10 cellular contexts compared by ENCODE assay signal in genomic region chr1:161447040-161447756, GRCh38. TPM values are rescaled to one million over a fixed set of nuclear protein-coding genes. Genes with fewer than 3 reads are reported as not detected.
DNase-seq lines count a peak whose midpoint lies in the region; ATAC-seq and TF ChIP-seq lines count a peak whose summit lies in the region.
"Not testable (repeated sequence)": the region's sequence is repeated elsewhere in the genome, so short reads cannot be mapped to it uniquely, and the experiment has no call there.
"Had no signal": no experiment of that assay in that cellular context is flagged by ENCODE, and none has a peak within 500 bp of the region (broad histone marks: within the 10 kb centered on the region; RNA-seq: fewer than 3 reads in every experiment).

No MANE protein-coding gene starts in this region.

- intact Hi-C loops in mammary epithelial cell (cut with micrococcal nuclease) = not testable (repeated sequence)

- TF ChIP-seq CTCF in mammary epithelial cell (conservative IDR thresholded peaks at IDR 0.05 in 1 of 2, IDR thresholded peaks at IDR 0.05 in 1 of 2; ENCODE audit: extremely low read depth in 1 of 2, insufficient read depth in 1 of 2, low read depth in 1 of 2, low read length in 2 of 2); lung (IDR thresholded peaks at IDR 0.05; ENCODE audit: control extremely low read depth, extremely low read depth): not testable (repeated sequence)

- H3K27me3 Mint-ChIP-seq in T-cell = peaks cover 4 to 11% of the 10 kb centered on the region in 2 donors

- WGBS in mammary epithelial cell (ENCODE audit: low coverage, missing lambda C conversion rate) = no CpG with 5 or more reads among the region's 79 CpGs
- no CpG with 5 or more reads among the region's 79 CpGs for WGBS in lung, 2 donors

- ATAC-seq in GM19328 (IDR thresholded peaks at IDR 0.05; ENCODE audit: unreplicated experiment) (peak; percentile 38), GM21619 (IDR thresholded peaks at IDR 0.05; ENCODE audit: unreplicated experiment) (peak; percentile 58), HG02870 (IDR thresholded peaks at IDR 0.05; ENCODE audit: unreplicated experiment) (peak; percentile 55), HG03354 (IDR thresholded peaks at IDR 0.05; ENCODE audit: poor library complexity, severe bottlenecking, unreplicated experiment) (peak; percentile 56), T-cell (replicated peaks in 1 of 4) (peak in 3 of 4 experiments; percentile 15 to 17 (median 15)), lung (ENCODE audit: insufficient read depth, low FRiP score) (peak; percentile 70)

- H3K9me3 ChIP-seq in mammary epithelial cell (replicated peaks; ENCODE audit: insufficient read depth, low read length); lung (ENCODE audit: control insufficient read depth in 2 of 2, insufficient read depth in 1 of 2, low read length in 1 of 2): not testable (repeated sequence)

- H4K20me1 ChIP-seq in mammary epithelial cell (ENCODE audit: insufficient read depth, low read length) = not testable (repeated sequence)

- H3K9ac ChIP-seq in mammary epithelial cell (ENCODE audit: insufficient read depth, low read length) = not testable (repeated sequence)

- not testable (repeated sequence) for DNase-seq in T-cell; mammary epithelial cell; lung (ENCODE audit: low spot score)

- POLR2A ChIA-PET in T-cell (lab: Charles Lee) = not testable (repeated sequence)

- H3K27me3 ChIP-seq in mammary epithelial cell (ENCODE audit: insufficient read depth, low read length); lung (ENCODE audit: control insufficient read depth, insufficient read depth): not testable (repeated sequence)

- H2AFZ ChIP-seq in mammary epithelial cell (ENCODE audit: low read depth, low read length) = not testable (repeated sequence)

- not testable (repeated sequence) for H3K36me3 ChIP-seq in mammary epithelial cell (ENCODE audit: insufficient read depth, low read length); lung (ENCODE audit: control insufficient read depth in 2 of 2, insufficient read depth in 2 of 2, low read length in 2 of 2)

- not testable (repeated sequence) for H3K27ac ChIP-seq in mammary epithelial cell (ENCODE audit: insufficient read depth, low read depth, low read length); lung (ENCODE audit: low read depth in 1 of 2, low read length in 1 of 2)

- H3K4me3 ChIP-seq in mammary epithelial cell (replicated peaks in 1 of 3; ENCODE audit: insufficient read depth in 1 of 3, low read depth in 2 of 3, low read length in 3 of 3); lung: not testable (repeated sequence)

- TSS peak; percentile 79 for BruUV-seq in mammary epithelial cell (replicated peaks; lab: Mats Ljungman, UMichigan)

- CTCF ChIA-PET in T-cell (lab: Charles Lee); mammary epithelial cell (lab: Charles Lee; ENCODE audit: low non-redundant PET): not testable (repeated sequence)

- H3K4me1 ChIP-seq in mammary epithelial cell (ENCODE audit: insufficient read depth, low read length); lung (ENCODE audit: control insufficient read depth in 2 of 2, insufficient read depth in 2 of 2, low read length in 2 of 2): not testable (repeated sequence)

- in situ Hi-C loops in mammary epithelial cell (cut with MboI; ENCODE audit: low sequenced_read_pairs in 2 of 2) = not testable (repeated sequence)

- not testable (repeated sequence) for H3K4me2 ChIP-seq in mammary epithelial cell (ENCODE audit: insufficient read depth, low read depth, low read length)

- H3K27ac Mint-ChIP-seq in T-cell = not testable (repeated sequence)

- H3K4me1 Mint-ChIP-seq in T-cell = not testable (repeated sequence)

- H3K36me3 Mint-ChIP-seq in T-cell = not testable (repeated sequence)

- H3K9me3 Mint-ChIP-seq in T-cell = not testable (repeated sequence)

- dilution Hi-C loops in mammary epithelial cell (cut with HindIII; ENCODE audit: low sequenced_read_pairs) = not testable (repeated sequence)

- not testable (repeated sequence) for H3K79me2 ChIP-seq in mammary epithelial cell (ENCODE audit: insufficient read depth, low read length)

- H3K4me3 Mint-ChIP-seq in T-cell = not testable (repeated sequence)

RNA-seq across cellular contexts. Expression of gene FCGR2A, which starts 58.1 kb away (rescaled TPM):
- under 1 TPM; 0.49 to 0.80 (median 0.72) TPM for total RNA-seq in T-cell
- total RNA-seq in mammary epithelial cell = not detected
- 0.08 TPM for polyA plus RNA-seq in mammary epithelial cell
- not detected for polyA minus RNA-seq in mammary epithelial cell
- total RNA-seq in lung = 10 to 100 TPM; 83.7 to 94.9 TPM
- 100 to 1,000 TPM in 1 of 2 donors, 10 to 100 TPM in 1; 37.6 to 204 TPM for polyA plus RNA-seq in lung
- total RNA-seq: activated CD4-positive, alpha-beta T cell treated with anti-CD3 and anti-CD28 coated beads, Interleukin-2, amount 10 ng/mL, durations not matched to agents 7 days and 5 days; epithelial cell of proximal tubule; progenitor cell of endocrine pancreas had no signal

Comparison
In these comparisons a context has a peak if more than half of its experiments do, and no peak if none do; other contexts are left out.
1. ATAC-seq: peak in every context shown above with its lines; median percentile 70 in lung; 58 in GM21619; 56 in HG03354; 55 in HG02870; 38 in GM19328; 15 in T-cell.
2. RNA of gene FCGR2A, which starts 58.1 kb away (total RNA-seq): 83.7 to 94.9 TPM in lung; 0.49 to 0.80 TPM in T-cell and not detected in mammary epithelial cell; every median in the first group is over 10 times any median in the second.